ENCODE assay signal across 8 cellular contexts in genomic region chr14:73457050-73457934, GRCh38. TPM values are rescaled to one million over a fixed set of nuclear protein-coding genes. Genes with fewer than 3 reads are reported as not detected.
A peak's percentile ranks its signal among the peaks of the same experiment; 100 is the strongest.
DNase-seq lines count a peak whose midpoint lies in the region; ATAC-seq and TF ChIP-seq lines count a peak whose summit lies in the region.

No MANE protein-coding gene starts in this region.

- no peaks in the 10 kb centered on the region for H3K27me3 Mint-ChIP-seq in CD4-positive, CD25-positive, alpha-beta regulatory T cell

- no peaks in the 10 kb centered on the region for H3K9me3 ChIP-seq in CD4-positive, CD25-positive, alpha-beta regulatory T cell (ENCODE audit: control insufficient read depth in 2 of 2, low read length in 2 of 2)
- H3K9me3 ChIP-seq in endocrine pancreas (ENCODE audit: control insufficient read depth, low read length), result no peaks in the 10 kb centered on the region
- no peaks in the 10 kb centered on the region for H3K9me3 ChIP-seq in mesodermal cell (ENCODE audit: control insufficient read depth, low read length)
- no peaks in the 10 kb centered on the region for H3K9me3 ChIP-seq in transverse colon

- DNase-seq in CD4-positive, CD25-positive, alpha-beta regulatory T cell, result peak in 2 of 3 donors; percentile 8 to 17
- no peak for DNase-seq in transverse colon
- no peak for DNase-seq in NOMO-1 treated with DMSO at 0.1 percent for 48 hours (lab: John Stamatoyannopoulos, UW; ENCODE audit: unreplicated experiment)
- no peak for DNase-seq in HPDE6-E6E7 (ENCODE audit: extremely low spot score)

- no peak for TF ChIP-seq CTCF in WI38 (IDR thresholded peaks at IDR 0.05; ENCODE audit: low read depth, low read length)
- no peak for TF ChIP-seq CTCF in transverse colon (IDR thresholded peaks at IDR 0.05)

- H3K9ac ChIP-seq in endocrine pancreas (ENCODE audit: control insufficient read depth, insufficient read depth, low read length), result peak overlapping the region; percentile 87

- no peaks in the 10 kb centered on the region for H3K36me3 ChIP-seq in CD4-positive, CD25-positive, alpha-beta regulatory T cell (ENCODE audit: control insufficient read depth, insufficient read depth, low read length)
- H3K36me3 ChIP-seq in endocrine pancreas (ENCODE audit: control insufficient read depth, insufficient read depth, low read length) (no peaks in the 10 kb centered on the region), mesodermal cell (ENCODE audit: control insufficient read depth, insufficient read depth, low read length) (peaks cover 7% of the 10 kb centered on the region), transverse colon (no peaks in the 10 kb centered on the region)

- peak overlapping the region; percentile 45 to 98 (median 97) for H3K27ac Mint-ChIP-seq in CD4-positive, CD25-positive, alpha-beta regulatory T cell

- no peak for TF ChIP-seq POLR2A in transverse colon (IDR thresholded peaks at IDR 0.05)

- WGBS in mesodermal cell (ENCODE audit: insufficient coverage in 2 of 2), 2 experiments, result 3 to 4% methylated on average over 19 to 24 of the region's 25 CpGs
- WGBS in transverse colon (ENCODE audit: low coverage in 1 of 2), 2 donors, result 0 to 1% methylated on average over 2 to 25 of the region's 25 CpGs

- in situ Hi-C loops in transverse colon (cut with MboI; ENCODE audit: low pct_ligation_motif_present in 1 of 4, low pct_unique_long_range_greater_than_20kb in 1 of 4, low sequenced_read_pairs in 3 of 4), result no loop called here

- H3K4me1 ChIP-seq in CD4-positive, CD25-positive, alpha-beta regulatory T cell (ENCODE audit: control insufficient read depth, insufficient read depth, low read length, poor library complexity, severe bottlenecking), result peaks cover 39% of the 10 kb centered on the region
- peaks cover 22% of the 10 kb centered on the region for H3K4me1 ChIP-seq in endocrine pancreas (ENCODE audit: control insufficient read depth, insufficient read depth, low read length)
- H3K4me1 ChIP-seq in mesodermal cell (ENCODE audit: control insufficient read depth, insufficient read depth, low read length, poor library complexity, severe bottlenecking), result peaks cover 14% of the 10 kb centered on the region
- peaks cover 4 to 79% (median 58%) of the 10 kb centered on the region in 4 donors for H3K4me1 ChIP-seq in transverse colon

- H3K27ac ChIP-seq in CD4-positive, CD25-positive, alpha-beta regulatory T cell (ENCODE audit: insufficient read depth, low read length, poor library complexity, severe bottlenecking), result peak overlapping the region; percentile 74
- peak overlapping the region; percentile 68 for H3K27ac ChIP-seq in mesodermal cell (ENCODE audit: low read depth, low read length, severe bottlenecking)
- peak overlapping the region; percentile 89 to 98 (median 94) for H3K27ac ChIP-seq in transverse colon

- no peak for ATAC-seq in CD4-positive, CD25-positive, alpha-beta regulatory T cell (ENCODE audit: low read depth in 2 of 2)
- ATAC-seq in HG03097 (IDR thresholded peaks at IDR 0.05; ENCODE audit: low FRiP score, unreplicated experiment), result peak; percentile 5

- H3K4me3 ChIP-seq in CD4-positive, CD25-positive, alpha-beta regulatory T cell (ENCODE audit: low read depth, low read length), result peak overlapping the region; percentile 86
- H3K4me3 ChIP-seq in WI38 (ENCODE audit: low read depth, low read length) (peak overlapping the region; percentile 79), endocrine pancreas (ENCODE audit: control insufficient read depth, insufficient read depth, low read length) (peak overlapping the region; percentile 97), mesodermal cell (ENCODE audit: extremely low read depth, insufficient read depth, low read length, poor library complexity, severe bottlenecking) (peak overlapping the region; percentile 99), transverse colon (peak overlapping the region; percentile 74 to 98 (median 92))

- H3K4me1 Mint-ChIP-seq in CD4-positive, CD25-positive, alpha-beta regulatory T cell, result peaks cover 8 to 56% (median 38%) of the 10 kb centered on the region in 4 donors

- intact Hi-C loops in transverse colon (cut with DNase I; ENCODE audit: low total_unique reads), result no loop called here

- H3K4me3 Mint-ChIP-seq in CD4-positive, CD25-positive, alpha-beta regulatory T cell, result peak overlapping the region; percentile 96 to 100 (median 99)

- no peaks in the 10 kb centered on the region for H3K27me3 ChIP-seq in CD4-positive, CD25-positive, alpha-beta regulatory T cell (ENCODE audit: control insufficient read depth, insufficient read depth, low read length)
- no peaks in the 10 kb centered on the region for H3K27me3 ChIP-seq in endocrine pancreas (ENCODE audit: control insufficient read depth, insufficient read depth, low read length)
- H3K27me3 ChIP-seq in transverse colon, result no peaks in the 10 kb centered on the region

- no peak for TF ChIP-seq EP300 in transverse colon (IDR thresholded peaks at IDR 0.05; ENCODE audit: low read depth)

- no peaks in the 10 kb centered on the region for H3K9me3 Mint-ChIP-seq in CD4-positive, CD25-positive, alpha-beta regulatory T cell

- no peaks in the 10 kb centered on the region for H3K36me3 Mint-ChIP-seq in CD4-positive, CD25-positive, alpha-beta regulatory T cell

RNA-seq across cellular contexts. Expression of gene NUMB, which starts 1.1 kb away (rescaled TPM):
- 53.2 TPM for total RNA-seq in CD4-positive, CD25-positive, alpha-beta regulatory T cell
- 10 to 100 TPM; 28.8 to 34.5 (median 32.1) TPM for polyA plus RNA-seq in CD4-positive, CD25-positive, alpha-beta regulatory T cell
- 60.9 TPM for polyA plus RNA-seq in mesodermal cell (2013, experiment 1 of 2)
- 56.9 TPM for polyA plus RNA-seq in mesodermal cell (2013, experiment 2 of 2)
- 100 to 1,000 TPM in 2 of 4 donors, 10 to 100 TPM in 2; 64.7 to 117 (median 103) TPM for total RNA-seq in transverse colon

RNA-seq across cellular contexts. Expression of gene RIOX1, which starts 33.4 kb away (rescaled TPM):
- total RNA-seq in CD4-positive, CD25-positive, alpha-beta regulatory T cell, result 22.7 TPM
- 10 to 100 TPM; 22.8 to 36.2 (median 29.8) TPM for polyA plus RNA-seq in CD4-positive, CD25-positive, alpha-beta regulatory T cell
- 8.3 TPM for polyA plus RNA-seq in mesodermal cell (2013, experiment 1 of 2)
- 7.9 TPM for polyA plus RNA-seq in mesodermal cell (2013, experiment 2 of 2)
- 10 to 100 TPM in 3 of 4 donors, 1 to 10 TPM in 1; 9.6 to 39.8 (median 18.0) TPM for total RNA-seq in transverse colon

Comparison
In these comparisons a context has a peak if more than half of its experiments do, and no peak if none do; other contexts are left out.
1. DNase-seq: peak in CD4-positive, CD25-positive, alpha-beta regulatory T cell (2 of 3); none in transverse colon (single experiment), NOMO-1 treated with DMSO at 0.1 percent for 48 hours (single experiment) and HPDE6-E6E7 (single experiment).
2. Peak in every context shown above with its lines, with median percentiles within 50 percentile points of each other: H3K27ac ChIP-seq and H3K4me3 ChIP-seq.